12 cellular contexts compared by ENCODE assay signal in genomic region chr7:44377681-44378421, GRCh38. TPM values are rescaled to one million over a fixed set of nuclear protein-coding genes. Genes with fewer than 3 reads are reported as not detected.
DNase-seq lines count a peak whose midpoint lies in the region; ATAC-seq lines count a peak whose summit lies in the region.
"Had no signal": no experiment of that assay in that cellular context is flagged by ENCODE, and none has a peak within 500 bp of the region (broad histone marks: within the 10 kb centered on the region; RNA-seq: fewer than 3 reads in every experiment).

No MANE protein-coding gene starts in this region.

- POLR2A ChIA-PET in T-cell (lab: Charles Lee) = interaction anchor here in 1 of 2 donors (0.5 kb wide), 1 partner anchor 1879 kb away, joined by 3 read pairs; no protein-coding TSS in a partner anchor

- peak; percentile 46 for DNase-seq in medulla oblongata (ENCODE audit: extremely low spot score)
- DNase-seq in T-cell = no peak
- DNase-seq in NCI-H2196 (lab: John Stamatoyannopoulos, UW; ENCODE audit: unreplicated experiment) = no peak
- DNase-seq in DMS153 treated with DMSO at 0.1 percent for 48 hours (lab: John Stamatoyannopoulos, UW; ENCODE audit: unreplicated experiment) = no peak
- DNase-seq in UCSD-AML1 (lab: John Stamatoyannopoulos, UW; ENCODE audit: unreplicated experiment) = no peak
- DNase-seq: glutamatergic neuron, thyroid gland had no signal

- H3K9me3 Mint-ChIP-seq in IgD-negative memory B cell = no peaks in the 10 kb centered on the region
- no peaks in the 10 kb centered on the region for H3K9me3 Mint-ChIP-seq in T-cell
- H3K9me3 Mint-ChIP-seq: activated T-helper 2 cell treated with anti-CD3 and anti-CD28 coated beads, Interferon-gamma antibody, Interleukin-2, Interleukin-4, amounts not matched to agents 10 μg/mL and 5 μg/mL and 100 μg/mL, durations not matched to agents 14 hours and 24 hours and 36 hours had no signal

- peak overlapping the region in 2 of 3 donors; percentile 51 to 53 for H3K27ac Mint-ChIP-seq in IgD-negative memory B cell
- H3K27ac Mint-ChIP-seq in T-cell = no peak overlapping the region
- H3K27ac Mint-ChIP-seq: activated T-helper 2 cell treated with anti-CD3 and anti-CD28 coated beads, Interferon-gamma antibody, Interleukin-2, Interleukin-4, amounts not matched to agents 10 μg/mL and 5 μg/mL and 100 μg/mL, durations not matched to agents 14 hours and 24 hours and 36 hours had no signal

- H3K36me3 Mint-ChIP-seq in IgD-negative memory B cell = no peaks in the 10 kb centered on the region
- H3K36me3 Mint-ChIP-seq in T-cell = no peaks in the 10 kb centered on the region

- peak; percentile 71 for ATAC-seq in GM18861 (IDR thresholded peaks at IDR 0.05; ENCODE audit: unreplicated experiment)
- peak; percentile 84 for ATAC-seq in GM21619 (IDR thresholded peaks at IDR 0.05; ENCODE audit: unreplicated experiment)
- no peak for ATAC-seq in T-cell (replicated peaks in 1 of 4)
- ATAC-seq: HCT116 had no signal

- H3K4me1 Mint-ChIP-seq in IgD-negative memory B cell (peaks cover 7 to 13% (median 8%) of the 10 kb centered on the region in 3 donors), T-cell (peaks cover 0 to 9% (median 4%) of the 10 kb centered on the region in 3 donors)

- peaks cover 3% of the 10 kb centered on the region for H3K27me3 Mint-ChIP-seq in IgD-negative memory B cell
- no peaks in the 10 kb centered on the region for H3K27me3 Mint-ChIP-seq in T-cell

- CTCF ChIA-PET in T-cell (lab: Charles Lee) = no interaction called here

- H3K4me3 Mint-ChIP-seq in IgD-negative memory B cell = peak overlapping the region in 2 of 4 donors; percentile 1 to 70
- H3K4me3 Mint-ChIP-seq in T-cell = no peak overlapping the region

RNA-seq across cellular contexts. Expression of gene CAMK2B, which starts 52.5 kb away (rescaled TPM):
- not detected for polyA plus RNA-seq in IgD-negative memory B cell
- under 1 TPM in 1 of 5 donors, not detected in 4; 0.35 TPM for total RNA-seq in T-cell

Comparison
In these comparisons a context has a peak if more than half of its experiments do, and no peak if none do; other contexts are left out.
1. ATAC-seq: peak in GM18861 (single experiment) and GM21619 (single experiment); none in T-cell (0 of 4).
2. H3K27ac Mint-ChIP-seq: peak in IgD-negative memory B cell (2 of 3); none in T-cell (0 of 2).